ENCODE assay signal across 10 cellular contexts in genomic region chr16:89300311-89300975, GRCh38.
A peak's percentile ranks its signal among the peaks of the same experiment; 100 is the strongest.
DNase-seq lines count a peak whose midpoint lies in the region; ATAC-seq and TF ChIP-seq lines count a peak whose summit lies in the region.
"Had no signal": no experiment of that assay in that cellular context is flagged by ENCODE, and none has a peak within 500 bp of the region (broad histone marks: within the 10 kb centered on the region; RNA-seq: fewer than 3 reads in every experiment).

No MANE protein-coding gene starts in this region.

- H3K27ac ChIP-seq in esophagus muscularis mucosa (replicated peaks in 1 of 4): peak overlapping the region; percentile 83 to 90 (median 90)
- H3K27ac ChIP-seq in aorta (ENCODE audit: low read depth in 1 of 2, low read length in 2 of 2): peak overlapping the region in 1 of 2 donors; percentile 74

- no peak overlapping the region for H3K4me3 Mint-ChIP-seq in nephron progenitor cell
- H3K4me3 Mint-ChIP-seq: memory B cell had no signal

- H3K9me3 Mint-ChIP-seq in nephron progenitor cell: no peaks in the 10 kb centered on the region
- H3K9me3 Mint-ChIP-seq: memory B cell had no signal

- peak; percentile 17 for TF ChIP-seq POLR2A in esophagus muscularis mucosa (IDR thresholded peaks at IDR 0.05; ENCODE audit: low read depth)

- H3K27me3 ChIP-seq in esophagus muscularis mucosa (no peaks in the 10 kb centered on the region), aorta (ENCODE audit: control insufficient read depth in 1 of 2, insufficient read depth in 2 of 2, low read length in 1 of 2) (no peaks in the 10 kb centered on the region)

- peak; percentile 83 for ATAC-seq in Right ventricle myocardium inferior
- peak; percentile 15 for ATAC-seq in aorta (ENCODE audit: low FRiP score)

- peaks cover 47 to 77% (median 73%) of the 10 kb centered on the region in 4 donors for H3K4me1 ChIP-seq in esophagus muscularis mucosa
- no peaks in the 10 kb centered on the region for H3K4me1 ChIP-seq in aorta (ENCODE audit: control insufficient read depth in 1 of 2, insufficient read depth in 2 of 2, low read length in 2 of 2)

- H3K36me3 ChIP-seq in esophagus muscularis mucosa (peaks cover 0 to 40% (median 26%) of the 10 kb centered on the region in 4 donors), aorta (ENCODE audit: control insufficient read depth in 1 of 2, insufficient read depth in 2 of 2, low read length in 1 of 2) (no peaks in the 10 kb centered on the region)

- DNase-seq in Right ventricle myocardium inferior (ENCODE audit: missing footprints) (peak; percentile 72), cardiac septum (ENCODE audit: low spot score) (no peak), esophagus muscularis mucosa (ENCODE audit: extremely low spot score) (no peak), nephron progenitor cell (no peak), aorta (no peak), NCI-H128 (lab: John Stamatoyannopoulos, UW; ENCODE audit: unreplicated experiment) (no peak), ecto neural progenitor cell (ENCODE audit: low spot score) (no peak), GDM1 (lab: John Stamatoyannopoulos, UW) (no peak)
- DNase-seq: stimulated activated CD4-positive, alpha-beta T cell treated with anti-CD3 and anti-CD28 coated beads, Interleukin-2, amount 100 ng/mL, for 48 hours had no signal

- TF ChIP-seq CTCF in esophagus muscularis mucosa (IDR thresholded peaks at IDR 0.05) (no peak), nephron progenitor cell (IDR thresholded peaks at IDR 0.05) (no peak)

- no peaks in the 10 kb centered on the region for H3K27me3 Mint-ChIP-seq in nephron progenitor cell (ENCODE audit: low read depth, poor library complexity)
- H3K27me3 Mint-ChIP-seq: memory B cell had no signal

- peak; percentile 89 for TF ChIP-seq EP300 in esophagus muscularis mucosa (IDR thresholded peaks at IDR 0.05)

- peaks cover 41% of the 10 kb centered on the region for H3K36me3 Mint-ChIP-seq in nephron progenitor cell (ENCODE audit: low read depth)

- H3K27ac Mint-ChIP-seq in nephron progenitor cell: peak overlapping the region; percentile 98
- H3K27ac Mint-ChIP-seq: memory B cell had no signal

- peaks cover 37% of the 10 kb centered on the region for H3K4me1 Mint-ChIP-seq in nephron progenitor cell

- intact Hi-C loops in Right ventricle myocardium inferior (cut with DNase I) (loop anchor here (1.0 kb wide), 1 partner anchor 20 kb away; no protein-coding TSS in a partner anchor), cardiac septum (cut with DNase I) (no loop called here), esophagus muscularis mucosa (cut with DNase I) (no loop called here), aorta (cut with DNase I) (loop anchor here in 1 of 2 donors (10.0 kb wide), 1 partner anchor 56 kb away; no protein-coding TSS in a partner anchor)

- H3K9me3 ChIP-seq in esophagus muscularis mucosa (no peaks in the 10 kb centered on the region), aorta (ENCODE audit: control insufficient read depth, low read length) (no peaks in the 10 kb centered on the region)

- H3K4me3 ChIP-seq in esophagus muscularis mucosa (no peak overlapping the region), aorta (ENCODE audit: low read length in 2 of 2) (no peak overlapping the region)

- WGBS in esophagus muscularis mucosa: 58% methylated on average over 19 of the region's 21 CpGs
- WGBS in aorta, 2 donors: 45 to 53% methylated on average over 21 of the region's 21 CpGs
